1 cellular context compared by ENCODE assay signal in the genomic region with DNA sequence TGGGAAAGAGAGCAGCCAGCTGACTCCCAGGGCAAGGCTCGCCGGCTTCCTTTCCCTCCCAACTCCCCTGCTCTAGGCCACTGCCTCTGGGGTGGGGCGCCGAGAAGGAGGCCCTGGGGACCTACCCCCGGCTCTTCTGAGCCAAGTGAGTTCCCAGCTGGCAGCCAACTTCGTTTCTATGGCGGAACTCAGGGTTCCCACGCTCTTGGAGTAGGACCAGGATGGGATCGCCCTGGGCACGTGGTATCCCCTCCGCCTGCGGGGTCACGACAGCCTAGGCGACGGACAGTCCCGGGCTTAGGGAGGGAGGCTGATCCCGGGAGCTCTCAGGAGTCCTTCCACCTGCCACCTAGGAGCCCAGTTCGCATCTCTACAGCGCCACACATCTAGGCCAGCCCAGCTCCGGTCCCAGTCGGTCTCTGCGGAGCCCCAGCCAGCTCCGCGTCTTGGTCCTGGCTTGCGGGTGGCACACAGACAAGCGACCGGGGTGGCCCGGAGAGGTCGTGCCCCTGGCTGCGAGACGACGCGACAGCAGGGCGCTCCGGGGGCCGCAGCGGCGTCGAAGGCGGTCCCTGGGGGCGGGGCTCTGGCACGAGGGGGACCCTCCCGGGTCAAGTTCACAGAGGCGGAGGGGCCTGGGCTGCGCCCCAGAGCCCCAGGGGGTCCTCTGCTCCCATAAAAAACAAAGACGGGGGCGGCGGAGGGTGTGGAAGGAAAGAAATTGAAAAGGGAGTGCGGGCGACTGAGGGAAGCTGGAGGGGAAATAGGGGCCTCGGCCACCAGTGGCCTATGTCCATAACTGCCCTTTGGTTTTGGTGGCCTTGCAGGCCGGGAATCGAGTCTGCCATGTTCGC.
TF ChIP-seq lines count a peak whose summit lies in the region.

No MANE protein-coding gene starts in this region.

TF ChIP-seq in H1, 55 proteins besides CTCF, POLR2A, EP300 and RAD21:
- no peak for TF ChIP-seq JUN (IDR thresholded peaks at IDR 0.05; ENCODE audit: low read depth, low read length)
- TF ChIP-seq SP2 (IDR thresholded peaks at IDR 0.05; ENCODE audit: low read length), result no peak
- no peak for TF ChIP-seq CBX5 (IDR thresholded peaks at IDR 0.05; ENCODE audit: low read depth, low read length)
- no peak for TF ChIP-seq EGR1 (IDR thresholded peaks at IDR 0.05; ENCODE audit: borderline replicate concordance, low read depth, low read length)
- TF ChIP-seq TAF7 (optimal IDR thresholded peaks at IDR 0.05; ENCODE audit: borderline replicate concordance, low read depth, low read length), result no peak
- no peak for TF ChIP-seq SIN3A (conservative IDR thresholded peaks at IDR 0.05 in 1 of 2, IDR thresholded peaks at IDR 0.05 in 1 of 2; ENCODE audit: low read depth in 1 of 2, low read length in 2 of 2)
- TF ChIP-seq ATF3 (IDR thresholded peaks at IDR 0.05; ENCODE audit: insufficient read depth, low read depth, low read length), result no peak
- no peak for TF ChIP-seq SIRT6 (IDR thresholded peaks at IDR 0.05; ENCODE audit: low read length)
- no peak for TF ChIP-seq POU5F1 (IDR thresholded peaks at IDR 0.05; ENCODE audit: low read depth, low read length)
- TF ChIP-seq ATF2 (IDR thresholded peaks at IDR 0.05; ENCODE audit: low read length), result no peak
- no peak for TF ChIP-seq BCL11A (IDR thresholded peaks at IDR 0.05; ENCODE audit: low read depth in 2 of 2, low read length in 2 of 2)
- TF ChIP-seq JUND (IDR thresholded peaks at IDR 0.05; ENCODE audit: low read length), result no peak
- no peak for TF ChIP-seq POLR2AphosphoS5 (IDR thresholded peaks at IDR 0.05; ENCODE audit: low read depth, low read length)
- TF ChIP-seq CEBPB (IDR thresholded peaks at IDR 0.05; ENCODE audit: low read depth, low read length), result no peak
- no peak for TF ChIP-seq ASH2L (IDR thresholded peaks at IDR 0.05; ENCODE audit: low read length)
- TF ChIP-seq CHD1 (IDR thresholded peaks at IDR 0.05; ENCODE audit: low read depth, low read length), result no peak
- TF ChIP-seq GTF2F1 (IDR thresholded peaks at IDR 0.05; ENCODE audit: borderline replicate concordance, low read depth, low read length), result no peak
- TF ChIP-seq NANOG (IDR thresholded peaks at IDR 0.05; ENCODE audit: insufficient read depth, low read depth, low read length, poor library complexity, severe bottlenecking), result no peak
- TF ChIP-seq SRF (IDR thresholded peaks at IDR 0.05; ENCODE audit: low read depth, low read length), result no peak
- no peak for TF ChIP-seq TEAD4 (IDR thresholded peaks at IDR 0.05; ENCODE audit: low read depth, low read length)
- TF ChIP-seq TAF1 (IDR thresholded peaks at IDR 0.05; ENCODE audit: low read depth, low read length), result no peak
- TF ChIP-seq KDM1A (IDR thresholded peaks at IDR 0.05; ENCODE audit: borderline replicate concordance, low read length), result no peak
- TF ChIP-seq, protein P1, sequence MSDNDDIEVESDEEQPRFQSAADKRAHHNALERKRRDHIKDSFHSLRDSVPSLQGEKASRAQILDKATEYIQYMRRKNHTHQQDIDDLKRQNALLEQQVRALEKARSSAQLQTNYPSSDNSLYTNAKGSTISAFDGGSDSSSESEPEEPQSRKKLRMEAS (IDR thresholded peaks at IDR 0.05), result peak; percentile 95
- no peak for TF ChIP-seq SAP30 (IDR thresholded peaks at IDR 0.05; ENCODE audit: insufficient read depth, insufficient replicate concordance, low read length)
- TF ChIP-seq BRCA1 (IDR thresholded peaks at IDR 0.05; ENCODE audit: low read depth, low read length), result no peak
- peak; percentile 10 for TF ChIP-seq EZH2 (IDR thresholded peaks at IDR 0.05; ENCODE audit: low read depth, low read length, severe bottlenecking)
- TF ChIP-seq SUZ12 (IDR thresholded peaks at IDR 0.05; ENCODE audit: low read length), result peak; percentile 64
- no peak for TF ChIP-seq RFX5 (IDR thresholded peaks at IDR 0.05; ENCODE audit: borderline replicate concordance, low read depth, low read length)
- TF ChIP-seq KDM5A (IDR thresholded peaks at IDR 0.05; ENCODE audit: low read length), result no peak
- no peak for TF ChIP-seq GABPA (IDR thresholded peaks at IDR 0.05; ENCODE audit: borderline replicate concordance, insufficient read depth, low read length)
- TF ChIP-seq CBX8 (IDR thresholded peaks at IDR 0.05; ENCODE audit: borderline replicate concordance, low read depth, low read length), result no peak
- no peak for TF ChIP-seq RXRA (IDR thresholded peaks at IDR 0.05; ENCODE audit: insufficient read depth, low read depth, low read length)
- TF ChIP-seq TBP (IDR thresholded peaks at IDR 0.05; ENCODE audit: low read depth, low read length), result no peak
- no peak for TF ChIP-seq RBBP5 (IDR thresholded peaks at IDR 0.05; ENCODE audit: borderline replicate concordance, low read depth, low read length)
- no peak for TF ChIP-seq HDAC2 (IDR thresholded peaks at IDR 0.05; ENCODE audit: borderline replicate concordance in 1 of 2, low read depth in 2 of 2, low read length in 2 of 2)
- no peak for TF ChIP-seq FOSL1 (IDR thresholded peaks at IDR 0.05; ENCODE audit: insufficient read depth, low read depth, low read length)
- no peak for TF ChIP-seq SP1 (IDR thresholded peaks at IDR 0.05; ENCODE audit: low read depth, low read length)
- TF ChIP-seq KDM4A (IDR thresholded peaks at IDR 0.05; ENCODE audit: low read depth, low read length, severe bottlenecking), result peak; percentile 72
- TF ChIP-seq, protein P2, sequence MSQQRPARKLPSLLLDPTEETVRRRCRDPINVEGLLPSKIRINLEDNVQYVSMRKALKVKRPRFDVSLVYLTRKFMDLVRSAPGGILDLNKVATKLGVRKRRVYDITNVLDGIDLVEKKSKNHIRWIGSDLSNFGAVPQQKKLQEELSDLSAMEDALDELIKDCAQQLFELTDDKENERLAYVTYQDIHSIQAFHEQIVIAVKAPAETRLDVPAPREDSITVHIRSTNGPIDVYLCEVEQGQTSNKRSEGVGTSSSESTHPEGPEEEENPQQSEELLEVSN (IDR thresholded peaks at IDR 0.05), result peak; percentile 97
- TF ChIP-seq CTBP2 (IDR thresholded peaks at IDR 0.05; ENCODE audit: borderline replicate concordance, insufficient read depth, insufficient read length, low read length), result no peak
- TF ChIP-seq CREB1 (IDR thresholded peaks at IDR 0.05), result 0 out of 2 replicates have a peak, but pooled peaks have one; percentile 22
- TF ChIP-seq MAFK (IDR thresholded peaks at IDR 0.05; ENCODE audit: low read depth, low read length), result no peak
- TF ChIP-seq, protein P3, sequence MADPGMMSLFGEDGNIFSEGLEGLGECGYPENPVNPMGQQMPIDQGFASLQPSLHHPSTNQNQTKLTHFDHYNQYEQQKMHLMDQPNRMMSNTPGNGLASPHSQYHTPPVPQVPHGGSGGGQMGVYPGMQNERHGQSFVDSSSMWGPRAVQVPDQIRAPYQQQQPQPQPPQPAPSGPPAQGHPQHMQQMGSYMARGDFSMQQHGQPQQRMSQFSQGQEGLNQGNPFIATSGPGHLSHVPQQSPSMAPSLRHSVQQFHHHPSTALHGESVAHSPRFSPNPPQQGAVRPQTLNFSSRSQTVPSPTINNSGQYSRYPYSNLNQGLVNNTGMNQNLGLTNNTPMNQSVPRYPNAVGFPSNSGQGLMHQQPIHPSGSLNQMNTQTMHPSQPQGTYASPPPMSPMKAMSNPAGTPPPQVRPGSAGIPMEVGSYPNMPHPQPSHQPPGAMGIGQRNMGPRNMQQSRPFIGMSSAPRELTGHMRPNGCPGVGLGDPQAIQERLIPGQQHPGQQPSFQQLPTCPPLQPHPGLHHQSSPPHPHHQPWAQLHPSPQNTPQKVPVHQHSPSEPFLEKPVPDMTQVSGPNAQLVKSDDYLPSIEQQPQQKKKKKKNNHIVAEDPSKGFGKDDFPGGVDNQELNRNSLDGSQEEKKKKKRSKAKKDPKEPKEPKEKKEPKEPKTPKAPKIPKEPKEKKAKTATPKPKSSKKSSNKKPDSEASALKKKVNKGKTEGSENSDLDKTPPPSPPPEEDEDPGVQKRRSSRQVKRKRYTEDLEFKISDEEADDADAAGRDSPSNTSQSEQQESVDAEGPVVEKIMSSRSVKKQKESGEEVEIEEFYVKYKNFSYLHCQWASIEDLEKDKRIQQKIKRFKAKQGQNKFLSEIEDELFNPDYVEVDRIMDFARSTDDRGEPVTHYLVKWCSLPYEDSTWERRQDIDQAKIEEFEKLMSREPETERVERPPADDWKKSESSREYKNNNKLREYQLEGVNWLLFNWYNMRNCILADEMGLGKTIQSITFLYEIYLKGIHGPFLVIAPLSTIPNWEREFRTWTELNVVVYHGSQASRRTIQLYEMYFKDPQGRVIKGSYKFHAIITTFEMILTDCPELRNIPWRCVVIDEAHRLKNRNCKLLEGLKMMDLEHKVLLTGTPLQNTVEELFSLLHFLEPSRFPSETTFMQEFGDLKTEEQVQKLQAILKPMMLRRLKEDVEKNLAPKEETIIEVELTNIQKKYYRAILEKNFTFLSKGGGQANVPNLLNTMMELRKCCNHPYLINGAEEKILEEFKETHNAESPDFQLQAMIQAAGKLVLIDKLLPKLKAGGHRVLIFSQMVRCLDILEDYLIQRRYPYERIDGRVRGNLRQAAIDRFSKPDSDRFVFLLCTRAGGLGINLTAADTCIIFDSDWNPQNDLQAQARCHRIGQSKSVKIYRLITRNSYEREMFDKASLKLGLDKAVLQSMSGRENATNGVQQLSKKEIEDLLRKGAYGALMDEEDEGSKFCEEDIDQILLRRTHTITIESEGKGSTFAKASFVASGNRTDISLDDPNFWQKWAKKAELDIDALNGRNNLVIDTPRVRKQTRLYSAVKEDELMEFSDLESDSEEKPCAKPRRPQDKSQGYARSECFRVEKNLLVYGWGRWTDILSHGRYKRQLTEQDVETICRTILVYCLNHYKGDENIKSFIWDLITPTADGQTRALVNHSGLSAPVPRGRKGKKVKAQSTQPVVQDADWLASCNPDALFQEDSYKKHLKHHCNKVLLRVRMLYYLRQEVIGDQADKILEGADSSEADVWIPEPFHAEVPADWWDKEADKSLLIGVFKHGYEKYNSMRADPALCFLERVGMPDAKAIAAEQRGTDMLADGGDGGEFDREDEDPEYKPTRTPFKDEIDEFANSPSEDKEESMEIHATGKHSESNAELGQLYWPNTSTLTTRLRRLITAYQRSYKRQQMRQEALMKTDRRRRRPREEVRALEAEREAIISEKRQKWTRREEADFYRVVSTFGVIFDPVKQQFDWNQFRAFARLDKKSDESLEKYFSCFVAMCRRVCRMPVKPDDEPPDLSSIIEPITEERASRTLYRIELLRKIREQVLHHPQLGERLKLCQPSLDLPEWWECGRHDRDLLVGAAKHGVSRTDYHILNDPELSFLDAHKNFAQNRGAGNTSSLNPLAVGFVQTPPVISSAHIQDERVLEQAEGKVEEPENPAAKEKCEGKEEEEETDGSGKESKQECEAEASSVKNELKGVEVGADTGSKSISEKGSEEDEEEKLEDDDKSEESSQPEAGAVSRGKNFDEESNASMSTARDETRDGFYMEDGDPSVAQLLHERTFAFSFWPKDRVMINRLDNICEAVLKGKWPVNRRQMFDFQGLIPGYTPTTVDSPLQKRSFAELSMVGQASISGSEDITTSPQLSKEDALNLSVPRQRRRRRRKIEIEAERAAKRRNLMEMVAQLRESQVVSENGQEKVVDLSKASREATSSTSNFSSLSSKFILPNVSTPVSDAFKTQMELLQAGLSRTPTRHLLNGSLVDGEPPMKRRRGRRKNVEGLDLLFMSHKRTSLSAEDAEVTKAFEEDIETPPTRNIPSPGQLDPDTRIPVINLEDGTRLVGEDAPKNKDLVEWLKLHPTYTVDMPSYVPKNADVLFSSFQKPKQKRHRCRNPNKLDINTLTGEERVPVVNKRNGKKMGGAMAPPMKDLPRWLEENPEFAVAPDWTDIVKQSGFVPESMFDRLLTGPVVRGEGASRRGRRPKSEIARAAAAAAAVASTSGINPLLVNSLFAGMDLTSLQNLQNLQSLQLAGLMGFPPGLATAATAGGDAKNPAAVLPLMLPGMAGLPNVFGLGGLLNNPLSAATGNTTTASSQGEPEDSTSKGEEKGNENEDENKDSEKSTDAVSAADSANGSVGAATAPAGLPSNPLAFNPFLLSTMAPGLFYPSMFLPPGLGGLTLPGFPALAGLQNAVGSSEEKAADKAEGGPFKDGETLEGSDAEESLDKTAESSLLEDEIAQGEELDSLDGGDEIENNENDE (IDR thresholded peaks at IDR 0.05; ENCODE audit: insufficient replicate concordance, low read length), result no peak
- no peak for TF ChIP-seq NRF1 (IDR thresholded peaks at IDR 0.05; ENCODE audit: low read depth, low read length)
- TF ChIP-seq SP4 (IDR thresholded peaks at IDR 0.05; ENCODE audit: low read length), result no peak
- 0 out of 2 replicates have a peak, but pooled peaks have one; percentile 11 for TF ChIP-seq YY1 (IDR thresholded peaks at IDR 0.05; ENCODE audit: low read depth, low read length)
- TF ChIP-seq CHD2 (IDR thresholded peaks at IDR 0.05; ENCODE audit: low read length), result no peak
- no peak for TF ChIP-seq SIX5 (IDR thresholded peaks at IDR 0.05; ENCODE audit: low read depth, low read length)
- TF ChIP-seq, protein P4, sequence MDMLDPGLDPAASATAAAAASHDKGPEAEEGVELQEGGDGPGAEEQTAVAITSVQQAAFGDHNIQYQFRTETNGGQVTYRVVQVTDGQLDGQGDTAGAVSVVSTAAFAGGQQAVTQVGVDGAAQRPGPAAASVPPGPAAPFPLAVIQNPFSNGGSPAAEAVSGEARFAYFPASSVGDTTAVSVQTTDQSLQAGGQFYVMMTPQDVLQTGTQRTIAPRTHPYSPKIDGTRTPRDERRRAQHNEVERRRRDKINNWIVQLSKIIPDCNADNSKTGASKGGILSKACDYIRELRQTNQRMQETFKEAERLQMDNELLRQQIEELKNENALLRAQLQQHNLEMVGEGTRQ (IDR thresholded peaks at IDR 0.05; ENCODE audit: low read length), result peak; percentile 57; the same call in 1 of the 2 replicates
- no peak for TF ChIP-seq ZNF274 (IDR thresholded peaks at IDR 0.05; ENCODE audit: borderline replicate concordance, extremely low read depth, low read length)
- peak; percentile 42 for TF ChIP-seq RNF2 (IDR thresholded peaks at IDR 0.05; ENCODE audit: borderline replicate concordance, low read depth, low read length, missing control alignments, poor library complexity, severe bottlenecking)
- no peak for TF ChIP-seq TCF12 (IDR thresholded peaks at IDR 0.05; ENCODE audit: low read depth, low read length)
- no peak for TF ChIP-seq HDAC6 (IDR thresholded peaks at IDR 0.05; ENCODE audit: low read depth, low read length)
- no peak for TF ChIP-seq BACH1 (IDR thresholded peaks at IDR 0.05; ENCODE audit: low read length)
- no peak for TF ChIP-seq PHF8 (conservative IDR thresholded peaks at IDR 0.05; ENCODE audit: low read depth, low read length)
